ENCODE assay signal across 1 cellular context in genomic region chr5:42985129-42986037, GRCh38.
A peak's percentile ranks its signal among the peaks of the same experiment; 100 is the strongest.
TF ChIP-seq lines count a peak whose summit lies in the region.

No MANE protein-coding gene starts in this region.

TF ChIP-seq in K562, 482 proteins besides CTCF, POLR2A, EP300 and RAD21 (continued from another document and continues in another):
- TF ChIP-seq BCLAF1 (IDR thresholded peaks at IDR 0.05; ENCODE audit: borderline replicate concordance in 1 of 2, control insufficient read depth in 1 of 2, low read depth in 2 of 2, low read length in 1 of 2): no peak
- peak; percentile 63; the same call in 1 of the 2 replicates for TF ChIP-seq JUN (IDR thresholded peaks at IDR 0.05; ENCODE audit: borderline replicate concordance, low read depth, low read length)
- no peak for TF ChIP-seq JUN (CRISPR knock-in tag; IDR thresholded peaks at IDR 0.05; ENCODE audit: borderline replicate concordance)
- TF ChIP-seq MAFK (IDR thresholded peaks at IDR 0.05; ENCODE audit: low read length): 0 out of 2 replicates have a peak, but pooled peaks have one; percentile 22
- TF ChIP-seq HDGF (IDR thresholded peaks at IDR 0.05): no peak
- no peak for TF ChIP-seq POLR3A (IDR thresholded peaks at IDR 0.05; ENCODE audit: borderline replicate concordance, extremely low read depth, insufficient read depth, insufficient read length)
- TF ChIP-seq, protein P1, sequence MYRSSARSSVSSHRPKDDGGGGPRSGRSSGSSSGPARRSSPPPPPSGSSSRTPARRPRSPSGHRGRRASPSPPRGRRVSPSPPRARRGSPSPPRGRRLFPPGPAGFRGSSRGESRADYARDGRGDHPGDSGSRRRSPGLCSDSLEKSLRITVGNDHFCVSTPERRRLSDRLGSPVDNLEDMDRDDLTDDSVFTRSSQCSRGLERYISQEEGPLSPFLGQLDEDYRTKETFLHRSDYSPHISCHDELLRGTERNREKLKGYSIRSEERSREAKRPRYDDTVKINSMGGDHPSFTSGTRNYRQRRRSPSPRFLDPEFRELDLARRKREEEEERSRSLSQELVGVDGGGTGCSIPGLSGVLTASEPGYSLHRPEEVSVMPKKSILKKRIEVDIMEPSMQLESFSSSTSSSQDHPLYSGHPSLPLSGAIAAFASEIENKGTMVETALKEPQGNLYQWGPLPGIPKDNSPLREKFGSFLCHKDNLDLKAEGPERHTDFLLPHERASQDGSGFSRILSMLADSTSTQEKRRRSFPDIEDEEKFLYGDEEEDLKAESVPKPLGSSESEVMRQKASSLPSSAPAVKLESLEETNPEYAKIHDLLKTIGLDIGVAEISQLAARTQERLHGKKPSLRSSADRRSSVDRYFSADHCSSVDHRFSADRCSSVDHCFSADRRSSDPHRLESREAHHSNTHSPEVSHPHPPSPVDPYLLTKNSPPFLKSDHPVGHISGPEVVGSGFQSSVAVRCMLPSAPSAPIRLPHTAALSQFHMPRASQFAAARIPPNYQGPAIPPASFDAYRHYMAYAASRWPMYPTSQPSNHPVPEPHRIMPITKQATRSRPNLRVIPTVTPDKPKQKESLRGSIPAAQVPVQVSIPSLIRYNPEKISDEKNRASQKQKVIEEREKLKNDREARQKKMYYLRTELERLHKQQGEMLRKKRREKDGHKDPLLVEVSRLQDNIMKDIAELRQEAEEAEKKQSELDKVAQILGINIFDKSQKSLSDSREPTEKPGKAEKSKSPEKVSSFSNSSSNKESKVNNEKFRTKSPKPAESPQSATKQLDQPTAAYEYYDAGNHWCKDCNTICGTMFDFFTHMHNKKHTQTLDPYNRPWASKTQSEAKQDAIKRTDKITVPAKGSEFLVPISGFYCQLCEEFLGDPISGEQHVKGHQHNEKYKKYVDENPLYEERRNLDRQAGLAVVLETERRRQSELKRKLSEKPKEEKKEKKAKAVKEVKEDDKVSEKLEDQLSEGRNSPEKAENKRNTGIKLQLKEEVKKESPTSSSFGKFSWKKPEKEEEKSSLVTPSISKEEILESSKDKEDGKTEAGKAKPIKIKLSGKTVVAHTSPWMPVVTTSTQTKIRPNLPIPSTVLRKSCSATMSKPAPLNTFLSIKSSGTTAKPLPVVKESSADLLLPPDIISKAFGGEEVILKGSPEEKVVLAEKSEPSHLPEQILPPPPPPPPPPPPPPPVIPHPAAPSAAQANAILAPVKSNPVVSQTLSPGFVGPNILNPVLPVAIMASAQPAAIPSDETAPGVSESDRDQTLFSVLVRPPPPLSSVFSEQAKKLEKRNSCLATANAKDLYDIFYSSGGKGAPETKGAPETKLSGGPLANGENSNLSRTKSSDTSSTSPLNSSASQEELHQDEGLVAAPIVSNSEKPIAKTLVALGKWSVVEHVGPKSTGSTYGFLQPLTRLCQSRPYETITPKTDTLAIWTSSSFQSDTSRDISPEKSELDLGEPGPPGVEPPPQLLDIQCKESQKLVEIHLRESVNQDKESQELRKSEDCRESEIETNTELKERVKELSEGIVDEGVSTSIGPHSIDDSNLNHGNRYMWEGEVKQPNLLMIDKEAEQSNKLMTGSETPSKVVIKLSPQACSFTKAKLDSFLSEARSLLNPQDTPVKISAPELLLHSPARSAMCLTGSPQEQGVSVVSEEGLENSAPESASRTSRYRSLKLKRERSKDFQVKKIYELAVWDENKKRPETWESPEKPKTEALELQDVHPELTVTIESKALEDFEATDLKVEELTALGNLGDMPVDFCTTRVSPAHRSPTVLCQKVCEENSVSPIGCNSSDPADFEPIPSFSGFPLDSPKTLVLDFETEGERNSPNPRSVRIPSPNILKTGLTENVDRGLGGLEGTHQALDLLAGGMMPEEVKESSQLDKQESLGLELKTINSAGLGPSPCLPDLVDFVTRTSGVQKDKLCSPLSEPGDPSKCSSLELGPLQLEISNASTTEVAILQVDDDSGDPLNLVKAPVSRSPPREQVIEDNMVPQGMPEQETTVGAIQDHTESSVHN (IDR thresholded peaks at IDR 0.05; ENCODE audit: borderline replicate concordance in 1 of 2, low read depth in 1 of 2): no peak
- TF ChIP-seq, protein P2, sequence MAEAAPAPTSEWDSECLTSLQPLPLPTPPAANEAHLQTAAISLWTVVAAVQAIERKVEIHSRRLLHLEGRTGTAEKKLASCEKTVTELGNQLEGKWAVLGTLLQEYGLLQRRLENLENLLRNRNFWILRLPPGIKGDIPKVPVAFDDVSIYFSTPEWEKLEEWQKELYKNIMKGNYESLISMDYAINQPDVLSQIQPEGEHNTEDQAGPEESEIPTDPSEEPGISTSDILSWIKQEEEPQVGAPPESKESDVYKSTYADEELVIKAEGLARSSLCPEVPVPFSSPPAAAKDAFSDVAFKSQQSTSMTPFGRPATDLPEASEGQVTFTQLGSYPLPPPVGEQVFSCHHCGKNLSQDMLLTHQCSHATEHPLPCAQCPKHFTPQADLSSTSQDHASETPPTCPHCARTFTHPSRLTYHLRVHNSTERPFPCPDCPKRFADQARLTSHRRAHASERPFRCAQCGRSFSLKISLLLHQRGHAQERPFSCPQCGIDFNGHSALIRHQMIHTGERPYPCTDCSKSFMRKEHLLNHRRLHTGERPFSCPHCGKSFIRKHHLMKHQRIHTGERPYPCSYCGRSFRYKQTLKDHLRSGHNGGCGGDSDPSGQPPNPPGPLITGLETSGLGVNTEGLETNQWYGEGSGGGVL (CRISPR knock-in tag; IDR thresholded peaks at IDR 0.05): no peak
- no peak for TF ChIP-seq PRMT5 (CRISPR knock-in tag; IDR thresholded peaks at IDR 0.05)
- TF ChIP-seq NR2C2 (CRISPR knock-in tag; IDR thresholded peaks at IDR 0.05): no peak
- TF ChIP-seq NR2C2 (tag; IDR thresholded peaks at IDR 0.05): no peak
- peak; percentile 71; the same call in 1 of the 2 replicates for TF ChIP-seq JUND (IDR thresholded peaks at IDR 0.05; ENCODE audit: borderline replicate concordance, low read depth, low read length)
- 0 out of 3 replicates have a peak, but pooled peaks have one; percentile 54 for TF ChIP-seq JUND (tag; IDR thresholded peaks at IDR 0.05; ENCODE audit: borderline replicate concordance, low read depth, low read length)
- TF ChIP-seq, protein P3, sequence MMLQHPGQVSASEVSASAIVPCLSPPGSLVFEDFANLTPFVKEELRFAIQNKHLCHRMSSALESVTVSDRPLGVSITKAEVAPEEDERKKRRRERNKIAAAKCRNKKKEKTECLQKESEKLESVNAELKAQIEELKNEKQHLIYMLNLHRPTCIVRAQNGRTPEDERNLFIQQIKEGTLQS (IDR thresholded peaks at IDR 0.05): peak; percentile 90
- TF ChIP-seq, protein P3 (CRISPR knock-in tag; conservative IDR thresholded peaks at IDR 0.05): no peak
- TF ChIP-seq HNRNPK (IDR thresholded peaks at IDR 0.05; ENCODE audit: low read depth, low read length, poor library complexity, severe bottlenecking): no peak
- TF ChIP-seq, protein P4, sequence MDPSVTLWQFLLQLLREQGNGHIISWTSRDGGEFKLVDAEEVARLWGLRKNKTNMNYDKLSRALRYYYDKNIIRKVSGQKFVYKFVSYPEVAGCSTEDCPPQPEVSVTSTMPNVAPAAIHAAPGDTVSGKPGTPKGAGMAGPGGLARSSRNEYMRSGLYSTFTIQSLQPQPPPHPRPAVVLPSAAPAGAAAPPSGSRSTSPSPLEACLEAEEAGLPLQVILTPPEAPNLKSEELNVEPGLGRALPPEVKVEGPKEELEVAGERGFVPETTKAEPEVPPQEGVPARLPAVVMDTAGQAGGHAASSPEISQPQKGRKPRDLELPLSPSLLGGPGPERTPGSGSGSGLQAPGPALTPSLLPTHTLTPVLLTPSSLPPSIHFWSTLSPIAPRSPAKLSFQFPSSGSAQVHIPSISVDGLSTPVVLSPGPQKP (CRISPR knock-in tag; IDR thresholded peaks at IDR 0.05): no peak
- no peak for TF ChIP-seq ZBTB17 (CRISPR knock-in tag; IDR thresholded peaks at IDR 0.05)
- no peak for TF ChIP-seq OTX1 (CRISPR knock-in tag; IDR thresholded peaks at IDR 0.05)
- TF ChIP-seq ZNF407 (IDR thresholded peaks at IDR 0.05; ENCODE audit: low read depth): no peak
- no peak for TF ChIP-seq KLF13 (tag; IDR thresholded peaks at IDR 0.05; ENCODE audit: borderline replicate concordance, low read depth)
- no peak for TF ChIP-seq POLR2H (tag; IDR thresholded peaks at IDR 0.05; ENCODE audit: low read depth)
- TF ChIP-seq ERF (CRISPR knock-in tag; IDR thresholded peaks at IDR 0.05): no peak
- TF ChIP-seq YBX1 (IDR thresholded peaks at IDR 0.05): no peak
- no peak for TF ChIP-seq IRF9 (tag; IDR thresholded peaks at IDR 0.05)
- 0 out of 2 replicates have a peak, but pooled peaks have one; percentile 17 for TF ChIP-seq MAFG (tag; conservative IDR thresholded peaks at IDR 0.05)
- TF ChIP-seq TBL1XR1 (IDR thresholded peaks at IDR 0.05; ENCODE audit: low read length in 2 of 2): no peak
